In the genomic region with DNA sequence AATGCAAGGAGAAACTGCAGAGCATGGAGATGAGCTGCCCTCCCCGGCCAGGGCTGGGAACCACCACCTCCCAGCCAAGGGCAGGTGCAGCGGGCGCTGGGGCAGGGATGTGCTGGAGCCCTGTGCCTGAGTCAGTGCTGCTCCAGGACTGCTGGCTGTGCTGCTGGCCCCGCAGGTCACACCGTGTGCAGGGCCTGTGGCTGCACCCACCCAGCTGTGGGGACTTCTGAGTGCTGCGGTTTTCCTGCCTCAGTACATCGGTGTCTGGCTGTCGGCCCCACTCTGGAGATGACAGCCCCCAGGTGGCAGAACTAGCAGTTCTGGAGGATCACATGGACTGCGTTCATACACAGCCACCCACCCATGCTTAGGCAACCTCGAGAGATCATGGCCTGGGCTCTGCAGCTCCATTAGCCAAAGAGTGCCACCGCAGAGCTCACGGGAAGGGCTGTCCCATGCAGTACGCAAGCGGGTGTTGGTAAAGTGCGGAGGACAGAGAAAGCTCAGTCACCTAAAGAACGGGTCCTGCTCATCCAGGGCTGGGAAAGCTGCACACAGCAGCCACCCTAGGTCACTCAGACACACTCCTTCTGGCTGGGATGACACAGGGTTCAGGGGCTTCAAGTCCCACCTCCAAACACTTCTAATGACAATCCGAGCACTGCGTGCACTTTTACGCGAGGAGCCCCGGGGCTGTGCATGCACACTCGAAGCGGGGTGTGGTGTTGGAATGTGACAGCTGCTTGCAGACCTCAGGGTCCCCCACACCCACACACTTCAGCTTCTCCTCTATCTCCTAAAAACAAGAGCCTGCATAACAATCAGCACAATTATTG, we compare ENCODE assay signal across 14 cellular contexts.
"Had no signal": no experiment of that assay in that cellular context is flagged by ENCODE, and none has a peak within 500 bp of the region (broad histone marks: within the 10 kb centered on the region; RNA-seq: fewer than 3 reads in every experiment).

No MANE protein-coding gene starts in this region.

- H3K9me3 ChIP-seq: right lobe of liver had no signal

- DNase-seq: activated CD4-positive, alpha-beta T cell treated with anti-CD3 and anti-CD28 coated beads for 36 hours; activated CD8-positive, alpha-beta T cell treated with anti-CD3 and anti-CD28 coated beads, Interleukin-2, amount 10 ng/mL, durations not matched to agents 7 days and 5 days; amniotic stem cell; immature natural killer cell; left colon; stimulated activated CD4-positive, alpha-beta T cell treated with anti-CD3 and anti-CD28 coated beads, Interleukin-2, amount 100 ng/mL, for 24 hours; stimulated activated naive B cell treated with anti-CD40 and anti-IgM and Interleukin-4, amounts not matched to agents 10 μg/mL and 1 μg/mL and 100 μg/mL, for 72 hours; T1000; transverse colon had no signal

- H3K27ac ChIP-seq: body of pancreas, right lobe of liver, SJSA1, transverse colon, VCaP had no signal

- H3K27me3 ChIP-seq: body of pancreas, right lobe of liver, SJSA1, transverse colon had no signal

- H3K4me3 ChIP-seq: body of pancreas, right lobe of liver, SJSA1, transverse colon had no signal

- H3K4me1 ChIP-seq: body of pancreas, right lobe of liver, SJSA1, transverse colon had no signal

- H3K36me3 ChIP-seq: right lobe of liver, SJSA1, transverse colon had no signal

- ATAC-seq: activated CD4-positive, alpha-beta T cell treated with anti-CD3 and anti-CD28 coated beads for 36 hours; activated CD8-positive, alpha-beta T cell treated with anti-CD3 and anti-CD28 coated beads, Interleukin-2, amount 10 ng/mL, durations not matched to agents 7 days and 5 days; activated naive CD4-positive, alpha-beta T cell treated with anti-CD3 and anti-CD28 coated beads, Interleukin-2, amount 50 U/mL, for 72 hours; body of pancreas; left colon; stimulated activated naive B cell treated with anti-CD40 and anti-IgM and Interleukin-4, amounts not matched to agents 10 μg/mL and 1 μg/mL and 100 μg/mL, for 72 hours had no signal
